In genomic region chr5:150521939-150522503, GRCh38 we compare ENCODE assay signal across 16 cellular contexts. TPM values are rescaled to one million over a fixed set of nuclear protein-coding genes. Genes with fewer than 3 reads are reported as not detected.
DNase-seq lines count a peak whose midpoint lies in the region; ATAC-seq and TF ChIP-seq lines count a peak whose summit lies in the region.
"Had no signal": no experiment of that assay in that cellular context is flagged by ENCODE, and none has a peak within 500 bp of the region (broad histone marks: within the 10 kb centered on the region; RNA-seq: fewer than 3 reads in every experiment).

No MANE protein-coding gene starts in this region.

- H3K9me3 Mint-ChIP-seq in mesothelial cell of epicardium (no peaks in the 10 kb centered on the region), type B pancreatic cell (no peaks in the 10 kb centered on the region)
- H3K9me3 Mint-ChIP-seq: activated T-helper 2 cell treated with anti-CD3 and anti-CD28 coated beads, Interferon-gamma antibody, Interleukin-2, Interleukin-4, amounts not matched to agents 10 μg/mL and 5 μg/mL and 100 μg/mL, durations not matched to agents 14 hours and 24 hours and 36 hours; CD4-positive, alpha-beta memory T cell had no signal

- H3K27me3 ChIP-seq in cardiac muscle cell, result no peaks in the 10 kb centered on the region
- H3K27me3 ChIP-seq: gastroesophageal sphincter had no signal

- H3K4me3 Mint-ChIP-seq in mesothelial cell of epicardium (no peak overlapping the region), type B pancreatic cell (peak overlapping the region; percentile 69)
- H3K4me3 Mint-ChIP-seq: CD4-positive, alpha-beta memory T cell had no signal

- H3K36me3 ChIP-seq in cardiac muscle cell, result no peaks in the 10 kb centered on the region

- H3K4me1 ChIP-seq in cardiac muscle cell (ENCODE audit: low read depth), result peaks cover 31% of the 10 kb centered on the region

- H3K27ac Mint-ChIP-seq in mesothelial cell of epicardium (peak overlapping the region; percentile 59), type B pancreatic cell (peak overlapping the region; percentile 76)
- H3K27ac Mint-ChIP-seq: activated T-helper 2 cell treated with anti-CD3 and anti-CD28 coated beads, Interferon-gamma antibody, Interleukin-2, Interleukin-4, amounts not matched to agents 10 μg/mL and 5 μg/mL and 100 μg/mL, durations not matched to agents 14 hours and 24 hours and 36 hours had no signal

- H3K36me3 Mint-ChIP-seq in mesothelial cell of epicardium, result peaks cover 10% of the 10 kb centered on the region
- H3K36me3 Mint-ChIP-seq in type B pancreatic cell, result peaks cover 10% of the 10 kb centered on the region
- H3K36me3 Mint-ChIP-seq: CD4-positive, alpha-beta memory T cell had no signal

- no peak overlapping the region for H3K4me3 ChIP-seq in cardiac muscle cell
- H3K4me3 ChIP-seq: gastroesophageal sphincter, skin epidermis had no signal

- no peaks in the 10 kb centered on the region for H3K9me3 ChIP-seq in cardiac muscle cell (ENCODE audit: low read depth)
- H3K9me3 ChIP-seq: gastroesophageal sphincter had no signal

- H3K27ac ChIP-seq in cardiac muscle cell, result peak overlapping the region; percentile 68
- peak overlapping the region; percentile 76 for H3K27ac ChIP-seq in cingulate gyrus (ENCODE audit: low read depth, low read length)

- no peak for DNase-seq in cardiac muscle cell (ENCODE audit: low read depth in 1 of 2, low spot score in 1 of 2)
- DNase-seq in left ventricle myocardium superior, result no peak
- DNase-seq in mesothelial cell of epicardium (ENCODE audit: low spot score in 2 of 2, unreplicated experiment in 2 of 2), result no peak
- DNase-seq in type B pancreatic cell (ENCODE audit: extremely low spot score, unreplicated experiment), result no peak
- no peak for DNase-seq in AG08395 (ENCODE audit: low spot score)
- DNase-seq: activated CD4-positive, CD25-positive, alpha-beta regulatory T cell; CD4-positive, alpha-beta memory T cell; cortex of kidney; NCI-H2107; occipital lobe had no signal

- intact Hi-C loops in left ventricle myocardium superior (cut with micrococcal nuclease), result no loop called here

- TF ChIP-seq CTCF in cardiac muscle cell (IDR thresholded peaks at IDR 0.05; ENCODE audit: low read depth, low read length), result no peak
- no peak for TF ChIP-seq CTCF in mesothelial cell of epicardium (IDR thresholded peaks at IDR 0.05; ENCODE audit: unreplicated experiment)
- no peak for TF ChIP-seq CTCF in type B pancreatic cell (conservative IDR thresholded peaks at IDR 0.05)

- no peaks in the 10 kb centered on the region for H3K27me3 Mint-ChIP-seq in mesothelial cell of epicardium (ENCODE audit: low read depth)
- no peaks in the 10 kb centered on the region for H3K27me3 Mint-ChIP-seq in type B pancreatic cell

- H3K4me1 Mint-ChIP-seq in mesothelial cell of epicardium (peaks cover 23% of the 10 kb centered on the region), type B pancreatic cell (ENCODE audit: unreplicated experiment) (peaks cover 52% of the 10 kb centered on the region)
- H3K4me1 Mint-ChIP-seq: CD4-positive, alpha-beta memory T cell had no signal

- ATAC-seq in left ventricle myocardium superior (no peak), GM21717 (IDR thresholded peaks at IDR 0.05; ENCODE audit: unreplicated experiment) (no peak), HG03025 (IDR thresholded peaks at IDR 0.05; ENCODE audit: low FRiP score, unreplicated experiment) (no peak)
- ATAC-seq: gastroesophageal sphincter had no signal

RNA-seq across cellular contexts. Expression of gene NDST1, which starts 14.1 kb away (rescaled TPM):
- total RNA-seq in cardiac muscle cell (79.8 and 97.6 TPM in 2 replicates), left ventricle myocardium superior (57.9 TPM), mesothelial cell of epicardium (129 to 132 TPM (median 132 TPM) in 3 replicates), type B pancreatic cell (ENCODE audit: low replicate concordance) (96.5 and 101 TPM in 2 replicates)
- polyA plus RNA-seq in cardiac muscle cell, result 26.6 and 34.9 TPM in 2 replicates
